Comparison of ENCODE assay signal across 8 cellular contexts in genomic region chrY:12905520-12905887, GRCh38. TPM values are rescaled to one million over a fixed set of nuclear protein-coding genes. Genes with fewer than 3 reads are reported as not detected.
DNase-seq lines count a peak whose midpoint lies in the region; ATAC-seq and TF ChIP-seq lines count a peak whose summit lies in the region.

No MANE protein-coding gene starts in this region.

- intact Hi-C loops in activated B cell treated with CpG ODN at 0.5 μM for 24 hours (cut with micrococcal nuclease), result loop anchor here (1.0 to 10.0 kb wide), 4 partner anchors 242 to 798 kb away; partner anchors contain the start of genes TMSB4Y and UTY

- H3K4me3 ChIP-seq in fibroblast of lung (replicated peaks in 1 of 4; ENCODE audit: control extremely low read depth in 1 of 4, insufficient read depth in 1 of 4, low read depth in 3 of 4, low read length in 4 of 4), result peak overlapping the region; percentile 18 to 99 (median 64)

- no peaks in the 10 kb centered on the region for H3K27me3 Mint-ChIP-seq in activated B cell treated with CpG ODN at 0.5 μM for 24 hours

- POLR2A ChIA-PET in activated B cell treated with CpG ODN at 0.5 μM for 24 hours (lab: Charles Lee), result no interaction called here

- no peaks in the 10 kb centered on the region for H4K20me1 ChIP-seq in fibroblast of lung (ENCODE audit: control insufficient read depth, extremely low read depth, insufficient read depth, low read length)

- no peak overlapping the region for H3K4me2 ChIP-seq in fibroblast of lung (ENCODE audit: extremely low read depth, insufficient read depth, low read length)

- TF ChIP-seq CTCF in activated B cell treated with CpG ODN at 0.5 μM for 24 hours (IDR thresholded peaks at IDR 0.05) (no peak), fibroblast of lung (conservative IDR thresholded peaks at IDR 0.05 in 1 of 2, IDR thresholded peaks at IDR 0.05 in 1 of 2; ENCODE audit: low read depth in 1 of 2, low read length in 2 of 2) (no peak)

- no peaks in the 10 kb centered on the region for H3K9me3 Mint-ChIP-seq in activated B cell treated with CpG ODN at 0.5 μM for 24 hours

- H3K27me3 ChIP-seq in fibroblast of lung (ENCODE audit: control insufficient read depth, insufficient read depth, low read length), result no peaks in the 10 kb centered on the region

- peak overlapping the region; percentile 81 for H3K9ac ChIP-seq in fibroblast of lung (ENCODE audit: insufficient read depth, low read length)

- ATAC-seq in HG03442 (IDR thresholded peaks at IDR 0.05; ENCODE audit: unreplicated experiment), result peak; percentile 39
- peak; percentile 46 for ATAC-seq in activated B cell treated with CpG ODN at 0.5 μM for 24 hours (ENCODE audit: low read depth)
- ATAC-seq in GM21529 (IDR thresholded peaks at IDR 0.05; ENCODE audit: unreplicated experiment), result no peak

- peak overlapping the region; percentile 99 for H3K4me3 Mint-ChIP-seq in activated B cell treated with CpG ODN at 0.5 μM for 24 hours

- CTCF ChIA-PET in activated B cell treated with CpG ODN at 0.5 μM for 24 hours (lab: Charles Lee), result no interaction called here

- peaks cover 27% of the 10 kb centered on the region for H3K4me1 Mint-ChIP-seq in activated B cell treated with CpG ODN at 0.5 μM for 24 hours

- H3K4me1 ChIP-seq in fibroblast of lung (ENCODE audit: control insufficient read depth, extremely low read depth, insufficient read depth, low read length), result no peaks in the 10 kb centered on the region

- H3K27ac ChIP-seq in fibroblast of lung (ENCODE audit: insufficient read depth, low read length), result peak overlapping the region; percentile 86

- H3K36me3 Mint-ChIP-seq in activated B cell treated with CpG ODN at 0.5 μM for 24 hours (ENCODE audit: low read depth), result peaks cover 33% of the 10 kb centered on the region

- H3K9me3 ChIP-seq in fibroblast of lung (ENCODE audit: control insufficient read depth, insufficient read depth, low read depth, low read length), result no peaks in the 10 kb centered on the region

- peak; percentile 75 for DNase-seq in ELR (ENCODE audit: low read depth)
- peak; percentile 43 for DNase-seq in activated B cell treated with CpG ODN at 0.5 μM for 24 hours
- DNase-seq in fibroblast of lung (ENCODE audit: low read depth in 2 of 2), result peak in 1 of 2 donors; percentile 72
- peak in 2 of 3 donors; percentile 60 to 61 for DNase-seq in stimulated activated CD4-positive, alpha-beta T cell treated with anti-CD3 and anti-CD28 coated beads, Interleukin-12 subunit alpha, Interleukin-12 subunit beta, amount 100 ng/mL, for 48 hours (ENCODE audit: low read depth in 2 of 3, low spot score in 1 of 3)
- DNase-seq in NCI-H748 treated with DMSO at 0.1 percent for 48 hours (lab: John Stamatoyannopoulos, UW), result no peak
- no peak for DNase-seq in kidney tubule cell (ENCODE audit: low spot score)

- H2AFZ ChIP-seq in fibroblast of lung (ENCODE audit: low read length), result no peak overlapping the region

- H3K36me3 ChIP-seq in fibroblast of lung (ENCODE audit: control insufficient read depth, insufficient read depth, low read length), result no peaks in the 10 kb centered on the region

- peaks cover 38% of the 10 kb centered on the region for H3K79me2 ChIP-seq in fibroblast of lung (ENCODE audit: control insufficient read depth, insufficient read depth, low read length)

- peak overlapping the region; percentile 99 for H3K27ac Mint-ChIP-seq in activated B cell treated with CpG ODN at 0.5 μM for 24 hours

RNA-seq across cellular contexts. Expression of gene DDX3Y, which starts 0.8 kb away (rescaled TPM):
- 90.9 and 102 TPM in 2 replicates for total RNA-seq in activated B cell treated with CpG ODN at 0.5 μM for 24 hours
- total RNA-seq in fibroblast of lung, result 67.3 TPM in 1 of 2 replicates, not detected in the other
- 28.5 TPM in 1 of 2 replicates, not detected in the other for polyA plus RNA-seq in fibroblast of lung
- 25.1 TPM in 1 of 2 replicates, not detected in the other for polyA plus RNA-seq in fibroblast of lung (2012)
- polyA minus RNA-seq in fibroblast of lung (ENCODE audit: low replicate concordance), result 4.5 TPM in 1 of 2 replicates, not detected in the other

Comparison
In these comparisons a context has a peak if more than half of its experiments do, and no peak if none do; other contexts are left out.
1. DNase-seq: peak in ELR (single experiment), activated B cell treated with CpG ODN at 0.5 μM for 24 hours (single experiment) and stimulated activated CD4-positive, alpha-beta T cell treated with anti-CD3 and anti-CD28 coated beads, Interleukin-12 subunit alpha, Interleukin-12 subunit beta, amount 100 ng/mL, for 48 hours (2 of 3); none in NCI-H748 treated with DMSO at 0.1 percent for 48 hours (single experiment) and kidney tubule cell (single experiment).